8 cellular contexts compared by ENCODE assay signal in genomic region chr10:123559066-123559822, GRCh38.
A peak's percentile ranks its signal among the peaks of the same experiment; 100 is the strongest.
DNase-seq lines count a peak whose midpoint lies in the region; ATAC-seq and TF ChIP-seq lines count a peak whose summit lies in the region.

No MANE protein-coding gene starts in this region.

- 47% methylated on average over 28 of the region's 28 CpGs for WGBS in right cardiac atrium

- peaks cover 5% of the 10 kb centered on the region for H3K4me1 Mint-ChIP-seq in T-helper 17 cell

- no peaks in the 10 kb centered on the region for H3K27me3 ChIP-seq in right cardiac atrium (ENCODE audit: control insufficient read depth, insufficient read depth)

- H3K4me3 ChIP-seq in AG04449 (ENCODE audit: low read depth, low read length) (no peak overlapping the region), right cardiac atrium (ENCODE audit: low read length) (no peak overlapping the region)

- POLR2A ChIA-PET in AG04449 (lab: Yijun Ruan, JAX): no interaction called here

- peaks cover 45% of the 10 kb centered on the region for H3K27me3 Mint-ChIP-seq in T-helper 17 cell

- CTCF ChIA-PET in AG04449 (lab: Yijun Ruan, JAX): interaction anchor here (0.8 to 7.6 kb wide), 11 partner anchors 9 to 992 kb away, joined by 3 to 73 read pairs (median 3); no protein-coding TSS in a partner anchor

- no peak overlapping the region for H3K27ac ChIP-seq in right cardiac atrium (ENCODE audit: low read length)

- peaks cover 2% of the 10 kb centered on the region for H3K36me3 Mint-ChIP-seq in T-helper 17 cell (ENCODE audit: low read depth)

- H3K9me3 ChIP-seq in T-helper 17 cell (ENCODE audit: control insufficient read depth, low read length, poor library complexity, severe bottlenecking) (no peaks in the 10 kb centered on the region), right cardiac atrium (ENCODE audit: control insufficient read depth, low read length) (no peaks in the 10 kb centered on the region)

- peak; percentile 97 for TF ChIP-seq CTCF in AG04449 (IDR thresholded peaks at IDR 0.05; ENCODE audit: insufficient read depth, low read length, missing control alignments)

- peak overlapping the region; percentile 25 for H3K4me3 Mint-ChIP-seq in T-helper 17 cell

- DNase-seq in AG04449 (ENCODE audit: low read depth, low spot score) (no peak), M059J (ENCODE audit: low read depth) (peak; percentile 56), T-helper 17 cell (peak; percentile 47 to 56 (median 53)), amygdala (lab: John Stamatoyannopoulos, UW) (peak; percentile 39 to 97 (median 86)), right cardiac atrium (peak; percentile 65 to 86 (median 82)), sciatic nerve (ENCODE audit: low spot score) (peak; percentile 87)

- ATAC-seq in GM18858 (IDR thresholded peaks at IDR 0.05; ENCODE audit: unreplicated experiment) (peak; percentile 49), T-helper 17 cell (peak; percentile 64), right cardiac atrium (peak; percentile 72 to 85), sciatic nerve (peak; percentile 92), HG03571 (IDR thresholded peaks at IDR 0.05; ENCODE audit: unreplicated experiment) (no peak)

- intact Hi-C loops in right cardiac atrium (cut with DNase I): loop anchor here (2.0 to 10.0 kb wide), 5 partner anchors 424 to 517 kb away; partner anchors contain the start of gene HMX3 (in 1 of the 4)
- intact Hi-C loops in sciatic nerve (cut with DNase I): loop anchor here (5.0 kb wide), 2 partner anchors 427 to 1212 kb away; no protein-coding TSS in a partner anchor

- H3K27ac Mint-ChIP-seq in T-helper 17 cell: peak overlapping the region; percentile 45

- H3K4me1 ChIP-seq in right cardiac atrium (ENCODE audit: control insufficient read depth, insufficient read depth, low read length): no peaks in the 10 kb centered on the region
